Comparison of ENCODE assay signal across 8 cellular contexts in genomic region chr14:52790011-52790755, GRCh38. TPM values are rescaled to one million over a fixed set of nuclear protein-coding genes. Genes with fewer than 3 reads are reported as not detected.
DNase-seq lines count a peak whose midpoint lies in the region; ATAC-seq and TF ChIP-seq lines count a peak whose summit lies in the region.

No MANE protein-coding gene starts in this region.

- no peak for TF ChIP-seq POLR2A in stomach (IDR thresholded peaks at IDR 0.05)

- peak overlapping the region; percentile 87 for H3K27ac Mint-ChIP-seq in activated T-cell treated with anti-CD3 and anti-CD28 coated beads, Interleukin-2, amount 50 U/mL, for 24 hours
- H3K27ac Mint-ChIP-seq in WTC11, result 0 out of 2 replicates have a peak overlapping the region, but pooled peaks have one; percentile 83

- peaks cover 47% of the 10 kb centered on the region for H3K4me1 Mint-ChIP-seq in activated T-cell treated with anti-CD3 and anti-CD28 coated beads, Interleukin-2, amount 50 U/mL, for 24 hours (ENCODE audit: low read depth)
- peaks cover 22% of the 10 kb centered on the region for H3K4me1 Mint-ChIP-seq in WTC11

- H3K9ac ChIP-seq in iPS-15b (ENCODE audit: low read depth, low read length), result no peak overlapping the region

- peak overlapping the region; percentile 93 for H3K4me3 ChIP-seq in iPS-15b (ENCODE audit: low read depth, low read length)
- H3K4me3 ChIP-seq in stomach, result peak overlapping the region; percentile 67 to 76 (median 73)

- ATAC-seq in WTC11 (no peak), GM19324 (IDR thresholded peaks at IDR 0.05; ENCODE audit: low FRiP score, unreplicated experiment) (no peak)

- peak overlapping the region; percentile 93 for H3K4me3 Mint-ChIP-seq in activated T-cell treated with anti-CD3 and anti-CD28 coated beads, Interleukin-2, amount 50 U/mL, for 24 hours
- H3K4me3 Mint-ChIP-seq in WTC11, result peak overlapping the region; percentile 91

- CTCF ChIA-PET in WTC11 (lab: Charles Lee), result interaction anchor here (0.5 to 2.2 kb wide), 7 partner anchors 87 to 725 kb away, joined by 3 to 12 read pairs (median 3); no protein-coding TSS in a partner anchor

- POLR2A ChIA-PET in WTC11 (lab: Charles Lee), result interaction anchor here (0.5 to 2.5 kb wide), 5 partner anchors 60 to 1331 kb away, joined by 3 to 19 read pairs (median 4); partner anchors contain the start of genes GPR137C, STYX and TXNDC16

- no peaks in the 10 kb centered on the region for H3K9me3 ChIP-seq in iPS-15b (ENCODE audit: control insufficient read depth, insufficient read depth, low read length)
- no peaks in the 10 kb centered on the region for H3K9me3 ChIP-seq in stomach

- WGBS in stomach, 5 donors, result 36 to 50% (median 44%) methylated on average over 18 of the region's 18 CpGs

- no peak for TF ChIP-seq EP300 in stomach (IDR thresholded peaks at IDR 0.05)

- H3K27me3 ChIP-seq in iPS-15b (ENCODE audit: control insufficient read depth, insufficient read depth, low read length), result no peaks in the 10 kb centered on the region
- no peaks in the 10 kb centered on the region for H3K27me3 ChIP-seq in stomach

- H3K36me3 ChIP-seq in iPS-15b (ENCODE audit: control insufficient read depth, insufficient read depth, low read length) (no peaks in the 10 kb centered on the region), stomach (no peaks in the 10 kb centered on the region)

- TF ChIP-seq CTCF in WTC11 (IDR thresholded peaks at IDR 0.05), result no peak
- no peak for TF ChIP-seq CTCF in stomach (IDR thresholded peaks at IDR 0.05)

- H3K27me3 Mint-ChIP-seq in activated T-cell treated with anti-CD3 and anti-CD28 coated beads, Interleukin-2, amount 50 U/mL, for 24 hours, result no peaks in the 10 kb centered on the region
- no peaks in the 10 kb centered on the region for H3K27me3 Mint-ChIP-seq in WTC11 (ENCODE audit: low read depth)

- peaks cover 4% of the 10 kb centered on the region for H3K4me1 ChIP-seq in iPS-15b (ENCODE audit: control insufficient read depth, insufficient read depth, low read length)
- H3K4me1 ChIP-seq in stomach, result peaks cover 0 to 40% (median 35%) of the 10 kb centered on the region in 4 donors

- intact Hi-C loops in stomach (cut with DNase I; ENCODE audit: low total_unique reads), result no loop called here

- H3K27ac ChIP-seq in stomach, result peak overlapping the region; percentile 26 to 94 (median 91)

- H3K36me3 Mint-ChIP-seq in activated T-cell treated with anti-CD3 and anti-CD28 coated beads, Interleukin-2, amount 50 U/mL, for 24 hours (ENCODE audit: low read depth), result peaks cover 30% of the 10 kb centered on the region
- peaks cover 6% of the 10 kb centered on the region; the same call in 1 of the 2 replicates for H3K36me3 Mint-ChIP-seq in WTC11

- no peak for DNase-seq in activated T-cell treated with anti-CD3 and anti-CD28 coated beads, Interleukin-2, amount 50 U/mL, for 24 hours
- DNase-seq in activated T-cell treated with anti-CD3 and anti-CD28 coated beads for 4 hours, result no peak
- DNase-seq in WTC11 (ENCODE audit: low spot score), result no peak
- DNase-seq in stomach, result no peak
- DNase-seq in stimulated activated CD4-positive, alpha-beta T cell treated with anti-CD3 and anti-CD28 coated beads, Interleukin-4, amount 100 ng/mL, for 24 hours, result no peak
- DNase-seq in 8988T, result no peak

- no peaks in the 10 kb centered on the region for H3K9me3 Mint-ChIP-seq in activated T-cell treated with anti-CD3 and anti-CD28 coated beads, Interleukin-2, amount 50 U/mL, for 24 hours
- H3K9me3 Mint-ChIP-seq in WTC11, result peaks cover 3% of the 10 kb centered on the region; the same call in 1 of the 2 replicates

TF ChIP-seq in WTC11, 78 proteins besides CTCF, POLR2A, EP300 and RAD21:
- TF ChIP-seq ZNF121 (CRISPR knock-in tag; IDR thresholded peaks at IDR 0.05) (no peak), ETV6 (CRISPR knock-in tag; IDR thresholded peaks at IDR 0.05) (no peak), ZNF263 (CRISPR knock-in tag; IDR thresholded peaks at IDR 0.05; ENCODE audit: low read depth) (no peak), TEAD4 (CRISPR knock-in tag; IDR thresholded peaks at IDR 0.05) (no peak), ZNF512 (CRISPR knock-in tag; IDR thresholded peaks at IDR 0.05; ENCODE audit: borderline replicate concordance) (no peak)

RNA-seq across cellular contexts. Expression of gene GNPNAT1, which starts 1.2 kb away (rescaled TPM):
- total RNA-seq in WTC11 (2021) (39.5 to 43.5 TPM (median 43.5 TPM) in 3 replicates), stomach (10 to 100 TPM; 22.2 to 76.8 (median 29.0) TPM)
- 10 to 100 TPM in 2 of 3 donors, 1 to 10 TPM in 1; 7.6 to 25.8 (median 24.3) TPM for polyA plus RNA-seq in stomach
